In the genomic region with DNA sequence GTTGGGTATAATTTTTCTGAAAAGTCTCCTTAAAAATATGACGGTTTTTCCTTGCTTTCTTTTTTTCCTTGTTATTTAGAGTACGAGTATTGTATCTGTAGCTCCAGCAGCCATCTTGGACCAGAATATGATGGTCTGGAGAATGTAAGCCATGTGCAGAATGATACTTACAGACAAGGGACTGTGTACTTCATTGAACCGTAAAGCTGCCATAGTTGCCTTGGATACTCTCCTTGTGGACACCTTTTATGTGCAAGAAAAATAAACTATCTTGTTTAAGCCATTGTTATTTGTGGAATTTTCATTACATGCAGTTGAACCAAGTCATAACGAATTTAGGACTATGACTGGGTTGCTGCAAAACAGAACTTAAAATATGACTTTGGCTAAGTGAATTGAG, we compare ENCODE assay signal across 19 cellular contexts.
"Had no signal": no experiment of that assay in that cellular context is flagged by ENCODE, and none has a peak within 500 bp of the region (broad histone marks: within the 10 kb centered on the region; RNA-seq: fewer than 3 reads in every experiment).

No MANE protein-coding gene starts in this region.

- H3K4me1 ChIP-seq: psoas muscle, right atrium auricular region had no signal

- H3K27ac ChIP-seq: epithelial cell of prostate, esophagus muscularis mucosa, gastroesophageal sphincter, hepatocyte, psoas muscle, right atrium auricular region had no signal

- H3K36me3 ChIP-seq: esophagus muscularis mucosa, gastroesophageal sphincter, right atrium auricular region had no signal

- H3K27me3 ChIP-seq: esophagus muscularis mucosa, gastroesophageal sphincter, hepatocyte, right atrium auricular region had no signal

- H3K4me3 ChIP-seq: esophagus muscularis mucosa, gastroesophageal sphincter, hepatocyte, lung, psoas muscle, right atrium auricular region, smooth muscle cell had no signal

- ATAC-seq: gastroesophageal sphincter, left colon, left ventricle myocardium superior, psoas muscle had no signal

- DNase-seq: effector memory CD4-positive, alpha-beta T cell; foreskin fibroblast; head of caudate nucleus; left colon; left ventricle myocardium superior; mesenchymal stem cell; midbrain; naive B cell; psoas muscle; stimulated activated CD4-positive, alpha-beta T cell treated with anti-CD3 and anti-CD28 coated beads, Interleukin-2, amount 100 ng/mL, for 48 hours; stimulated activated naive CD4-positive, alpha-beta T cell treated with Interleukin-2 at 50 U/mL for 16 hours had no signal

- FAIRE-seq: urothelium cell line had no signal
